20 cellular contexts compared by ENCODE assay signal in genomic region chr13:45258339-45258685, GRCh38. TPM values are rescaled to one million over a fixed set of nuclear protein-coding genes. Genes with fewer than 3 reads are reported as not detected.
DNase-seq lines count a peak whose midpoint lies in the region; ATAC-seq and TF ChIP-seq lines count a peak whose summit lies in the region.
"Had no signal": no experiment of that assay in that cellular context is flagged by ENCODE, and none has a peak within 500 bp of the region (broad histone marks: within the 10 kb centered on the region; RNA-seq: fewer than 3 reads in every experiment).

No MANE protein-coding gene starts in this region.

- H3K27ac Mint-ChIP-seq in MCF 10A (ENCODE audit: low read depth, unreplicated experiment) = no peak overlapping the region
- peak overlapping the region in 2 of 9 donors; percentile 21 to 54 for H3K27ac Mint-ChIP-seq in naive thymus-derived CD4-positive, alpha-beta T cell
- peak overlapping the region in 1 of 10 donors; percentile 12 for H3K27ac Mint-ChIP-seq in naive thymus-derived CD8-positive, alpha-beta T cell
- H3K27ac Mint-ChIP-seq: activated CD8-positive, alpha-beta memory T cell treated with anti-CD3 and anti-CD28 coated beads, Interleukin-2, amount 10 ng/mL, durations not matched to agents 7 days and 5 days; stimulated activated memory B cell treated with anti-CD40 and anti-IgM and Interleukin-4, amounts not matched to agents 10 μg/mL and 1 μg/mL and 100 μg/mL, for 72 hours had no signal

- H3K4me1 ChIP-seq in mammary epithelial cell (ENCODE audit: insufficient read depth, low read length) = peaks cover 21% of the 10 kb centered on the region
- peaks cover 2 to 8% (median 6%) of the 10 kb centered on the region in 4 donors for H3K4me1 ChIP-seq in liver (ENCODE audit: control insufficient read depth in 4 of 4, insufficient read depth in 4 of 4, low read length in 3 of 4)
- no peaks in the 10 kb centered on the region for H3K4me1 ChIP-seq in naive thymus-derived CD4-positive, alpha-beta T cell (ENCODE audit: control insufficient read depth in 2 of 2, insufficient read depth in 2 of 2, low read length in 2 of 2)
- H3K4me1 ChIP-seq: parathyroid adenoma had no signal

- no peak overlapping the region for H3K4me3 Mint-ChIP-seq in MCF 10A (ENCODE audit: unreplicated experiment)
- H3K4me3 Mint-ChIP-seq in naive thymus-derived CD4-positive, alpha-beta T cell = no peak overlapping the region
- no peak overlapping the region for H3K4me3 Mint-ChIP-seq in naive thymus-derived CD8-positive, alpha-beta T cell
- H3K4me3 Mint-ChIP-seq: activated CD8-positive, alpha-beta memory T cell treated with anti-CD3 and anti-CD28 coated beads, Interleukin-2, amount 10 ng/mL, durations not matched to agents 7 days and 5 days; CD4-positive, alpha-beta memory T cell; stimulated activated memory B cell treated with anti-CD40 and anti-IgM and Interleukin-4, amounts not matched to agents 10 μg/mL and 1 μg/mL and 100 μg/mL, for 72 hours had no signal

- BruUV-seq in MCF 10A (replicated peaks; lab: Mats Ljungman, UMichigan) (no TSS peak), mammary epithelial cell (replicated peaks; lab: Mats Ljungman, UMichigan) (no TSS peak)

- peaks cover 20% of the 10 kb centered on the region for H3K79me2 ChIP-seq in mammary epithelial cell (ENCODE audit: insufficient read depth, low read length)
- H3K79me2 ChIP-seq: hepatocyte, parathyroid adenoma had no signal

- H3K9ac ChIP-seq in mammary epithelial cell (ENCODE audit: insufficient read depth, low read length) (no peak overlapping the region), liver (ENCODE audit: low read depth in 1 of 2, low read length in 2 of 2) (no peak overlapping the region)
- H3K9ac ChIP-seq: parathyroid adenoma had no signal

- peaks cover 13% of the 10 kb centered on the region for H3K36me3 ChIP-seq in mammary epithelial cell (ENCODE audit: insufficient read depth, low read length)
- H3K36me3 ChIP-seq in liver (ENCODE audit: control insufficient read depth in 4 of 4, insufficient read depth in 3 of 4, low read depth in 1 of 4, low read length in 3 of 4) = peaks cover 0 to 2% (median 0%) of the 10 kb centered on the region in 4 donors
- peaks cover 0 to 6% (median 0%) of the 10 kb centered on the region in 3 experiments for H3K36me3 ChIP-seq in naive thymus-derived CD4-positive, alpha-beta T cell (ENCODE audit: control insufficient read depth in 2 of 3, insufficient read depth in 3 of 3, low read length in 3 of 3)
- H3K36me3 ChIP-seq: brain microvascular endothelial cell had no signal

- dilution Hi-C loops in mammary epithelial cell (cut with HindIII; ENCODE audit: low sequenced_read_pairs) = no loop called here

- TF ChIP-seq CTCF in MCF 10A (IDR thresholded peaks at IDR 0.05; ENCODE audit: unreplicated experiment) (no peak), mammary epithelial cell (conservative IDR thresholded peaks at IDR 0.05 in 1 of 2, IDR thresholded peaks at IDR 0.05 in 1 of 2; ENCODE audit: extremely low read depth in 1 of 2, insufficient read depth in 1 of 2, low read depth in 1 of 2, low read length in 2 of 2) (no peak), liver (IDR thresholded peaks at IDR 0.05; ENCODE audit: low read depth, low read length, missing input control) (no peak)

- peak; percentile 54 for DNase-seq in MCF 10A (ENCODE audit: unreplicated experiment)
- DNase-seq in mammary epithelial cell = no peak
- DNase-seq in astrocyte of the hippocampus (ENCODE audit: low read depth, low spot score) = peak; percentile 61
- DNase-seq in activated CD4-positive, alpha-beta T cell treated with anti-CD3 and anti-CD28 coated beads, Interleukin-2, amount 50 U/mL, for 1 hour = no peak
- DNase-seq in naive thymus-derived CD4-positive, alpha-beta T cell = no peak
- no peak for DNase-seq in stimulated activated CD4-positive, alpha-beta T cell treated with anti-CD3 and anti-CD28 coated beads, Interleukin-4, amount 100 ng/mL, for 24 hours
- no peak for DNase-seq in naive thymus-derived CD8-positive, alpha-beta T cell
- DNase-seq: activated CD8-positive, alpha-beta memory T cell treated with anti-CD3 and anti-CD28 coated beads, Interleukin-2, amount 10 ng/mL, durations not matched to agents 7 days and 5 days; activated gamma-delta T cell treated with Interleukin-2 at 50 U/mL for 16 hours; brain microvascular endothelial cell; NCI-H1930; NCI-H69 had no signal

- in situ Hi-C loops in mammary epithelial cell (cut with MboI; ENCODE audit: low sequenced_read_pairs in 2 of 2) = no loop called here

- H3K9me3 ChIP-seq in mammary epithelial cell (replicated peaks; ENCODE audit: insufficient read depth, low read length) (no peaks in the 10 kb centered on the region), liver (ENCODE audit: control insufficient read depth in 4 of 4, low read length in 3 of 4) (no peaks in the 10 kb centered on the region)
- H3K9me3 ChIP-seq in naive thymus-derived CD4-positive, alpha-beta T cell (ENCODE audit: control insufficient read depth in 2 of 3, low read length in 3 of 3) = no peaks in the 10 kb centered on the region
- H3K9me3 ChIP-seq: esophagus muscularis mucosa, tibial nerve had no signal

- ATAC-seq in naive thymus-derived CD4-positive, alpha-beta T cell = no peak
- no peak for ATAC-seq in naive thymus-derived CD8-positive, alpha-beta T cell
- ATAC-seq: activated CD8-positive, alpha-beta memory T cell treated with anti-CD3 and anti-CD28 coated beads, Interleukin-2, amount 10 ng/mL, durations not matched to agents 7 days and 5 days; stimulated activated memory B cell treated with anti-CD40 and anti-IgM and Interleukin-4, amounts not matched to agents 10 μg/mL and 1 μg/mL and 100 μg/mL, for 72 hours had no signal

- H3K27me3 ChIP-seq in mammary epithelial cell (ENCODE audit: insufficient read depth, low read length) (no peaks in the 10 kb centered on the region), liver (ENCODE audit: control insufficient read depth in 4 of 4, insufficient read depth in 4 of 4, low read length in 3 of 4) (no peaks in the 10 kb centered on the region)
- H3K27me3 ChIP-seq in naive thymus-derived CD4-positive, alpha-beta T cell (ENCODE audit: control insufficient read depth in 2 of 2, insufficient read depth in 2 of 2, low read length in 2 of 2) = no peaks in the 10 kb centered on the region
- H3K27me3 ChIP-seq: brain microvascular endothelial cell, esophagus muscularis mucosa, hepatocyte, tibial nerve had no signal

- no peaks in the 10 kb centered on the region for H4K20me1 ChIP-seq in mammary epithelial cell (ENCODE audit: insufficient read depth, low read length)

- intact Hi-C loops in MCF 10A (cut with micrococcal nuclease) (no loop called here), mammary epithelial cell (cut with micrococcal nuclease) (no loop called here)
- intact Hi-C loops in naive thymus-derived CD4-positive, alpha-beta T cell (cut with micrococcal nuclease) = no loop called here

- H3K4me1 Mint-ChIP-seq in MCF 10A (ENCODE audit: insufficient read depth, unreplicated experiment) = peaks cover 22% of the 10 kb centered on the region
- H3K4me1 Mint-ChIP-seq in naive thymus-derived CD4-positive, alpha-beta T cell = peaks cover 0 to 12% (median 0%) of the 10 kb centered on the region in 7 donors
- H3K4me1 Mint-ChIP-seq in naive thymus-derived CD8-positive, alpha-beta T cell = peaks cover 0 to 7% (median 1%) of the 10 kb centered on the region in 4 donors
- H3K4me1 Mint-ChIP-seq: stimulated activated memory B cell treated with anti-CD40 and anti-IgM and Interleukin-4, amounts not matched to agents 10 μg/mL and 1 μg/mL and 100 μg/mL, for 72 hours had no signal

- no peak overlapping the region for H3K4me2 ChIP-seq in mammary epithelial cell (ENCODE audit: insufficient read depth, low read depth, low read length)
- H3K4me2 ChIP-seq: hepatocyte had no signal

- H3K4me3 ChIP-seq in mammary epithelial cell (replicated peaks in 1 of 3; ENCODE audit: insufficient read depth in 1 of 3, low read depth in 2 of 3, low read length in 3 of 3) = no peak overlapping the region
- H3K4me3 ChIP-seq in liver (ENCODE audit: low read depth in 1 of 3, low read length in 3 of 3) = no peak overlapping the region
- H3K4me3 ChIP-seq in naive thymus-derived CD4-positive, alpha-beta T cell (ENCODE audit: low read length) = no peak overlapping the region
- H3K4me3 ChIP-seq: esophagus muscularis mucosa, hepatocyte, tibial nerve had no signal

- H2AFZ ChIP-seq in mammary epithelial cell (ENCODE audit: low read depth, low read length) = no peak overlapping the region
- H2AFZ ChIP-seq: hepatocyte, parathyroid adenoma had no signal

- no peaks in the 10 kb centered on the region for H3K27me3 Mint-ChIP-seq in MCF 10A (ENCODE audit: insufficient read depth, unreplicated experiment)
- no peaks in the 10 kb centered on the region for H3K27me3 Mint-ChIP-seq in naive thymus-derived CD4-positive, alpha-beta T cell
- H3K27me3 Mint-ChIP-seq in naive thymus-derived CD8-positive, alpha-beta T cell = no peaks in the 10 kb centered on the region
- H3K27me3 Mint-ChIP-seq: activated CD8-positive, alpha-beta memory T cell treated with anti-CD3 and anti-CD28 coated beads, Interleukin-2, amount 10 ng/mL, durations not matched to agents 7 days and 5 days; CD4-positive, alpha-beta memory T cell; stimulated activated memory B cell treated with anti-CD40 and anti-IgM and Interleukin-4, amounts not matched to agents 10 μg/mL and 1 μg/mL and 100 μg/mL, for 72 hours had no signal

- TF ChIP-seq RAD21 in liver (IDR thresholded peaks at IDR 0.05) = no peak

- no peaks in the 10 kb centered on the region for H3K9me3 Mint-ChIP-seq in MCF 10A (ENCODE audit: unreplicated experiment)
- H3K9me3 Mint-ChIP-seq in naive thymus-derived CD4-positive, alpha-beta T cell = no peaks in the 10 kb centered on the region
- H3K9me3 Mint-ChIP-seq in naive thymus-derived CD8-positive, alpha-beta T cell = no peaks in the 10 kb centered on the region
- H3K9me3 Mint-ChIP-seq: CD4-positive, alpha-beta memory T cell; stimulated activated memory B cell treated with anti-CD40 and anti-IgM and Interleukin-4, amounts not matched to agents 10 μg/mL and 1 μg/mL and 100 μg/mL, for 72 hours had no signal

- CTCF ChIA-PET in MCF 10A (lab: Yijun Ruan, JAX) = interaction anchor here (0.9 to 2.6 kb wide), 3 partner anchors 12 to 23 kb away, joined by 3 to 8 read pairs (median 7); no protein-coding TSS in a partner anchor
- CTCF ChIA-PET in mammary epithelial cell (lab: Charles Lee; ENCODE audit: low non-redundant PET) = no interaction called here
- CTCF ChIA-PET in naive thymus-derived CD4-positive, alpha-beta T cell (lab: Charles Lee) = interaction anchor here (0.6 kb wide), 1 partner anchor 503 kb away, joined by 5 read pairs; no protein-coding TSS in a partner anchor

- H3K27ac ChIP-seq in mammary epithelial cell (ENCODE audit: insufficient read depth, low read depth, low read length) (no peak overlapping the region), liver (ENCODE audit: low read depth in 1 of 2, low read length in 2 of 2) (no peak overlapping the region)
- no peak overlapping the region for H3K27ac ChIP-seq in naive thymus-derived CD4-positive, alpha-beta T cell (ENCODE audit: low read depth, low read length)
- H3K27ac ChIP-seq: brain microvascular endothelial cell, esophagus muscularis mucosa, hepatocyte, parathyroid adenoma, tibial nerve had no signal

- POLR2A ChIA-PET in MCF 10A (lab: Yijun Ruan, JAX) = interaction anchor here (0.6 to 3.7 kb wide), 8 partner anchors 16 to 1151 kb away, joined by 3 to 26 read pairs (median 6); partner anchors contain the start of gene GTF2F2
- POLR2A ChIA-PET in naive thymus-derived CD4-positive, alpha-beta T cell (lab: Charles Lee) = no interaction called here
- POLR2A ChIA-PET in naive thymus-derived CD8-positive, alpha-beta T cell (lab: Charles Lee) = no interaction called here

- H3K36me3 Mint-ChIP-seq in MCF 10A (ENCODE audit: insufficient read depth, unreplicated experiment) = peaks cover 15% of the 10 kb centered on the region
- peaks cover 0 to 29% (median 9%) of the 10 kb centered on the region in 5 donors for H3K36me3 Mint-ChIP-seq in naive thymus-derived CD4-positive, alpha-beta T cell
- peaks cover 0 to 35% (median 11%) of the 10 kb centered on the region in 3 donors for H3K36me3 Mint-ChIP-seq in naive thymus-derived CD8-positive, alpha-beta T cell

- WGBS in mammary epithelial cell (ENCODE audit: low coverage, missing lambda C conversion rate) = 42% methylated on average over 3 of the region's 3 CpGs
- 51% methylated on average over 3 of the region's 3 CpGs for WGBS in liver

RNA-seq across cellular contexts. Expression of gene KCTD4, which starts 57.5 kb away (rescaled TPM):
- 0.54 and 0.79 TPM in 2 replicates for total RNA-seq in MCF 10A (2022)
- 1 to 10 TPM in 1 of 2 donors, under 1 TPM in 1; 0.83 to 1.3 TPM for total RNA-seq in mammary epithelial cell
- 1.6 TPM for polyA plus RNA-seq in mammary epithelial cell
- not detected for polyA minus RNA-seq in mammary epithelial cell
- not detected for total RNA-seq in liver
- polyA plus RNA-seq in liver = under 1 TPM in 1 of 2 donors, not detected in 1; 0.19 TPM
- total RNA-seq in naive thymus-derived CD4-positive, alpha-beta T cell = not detected
- polyA plus RNA-seq in naive thymus-derived CD4-positive, alpha-beta T cell = not detected
- not detected for total RNA-seq in naive thymus-derived CD8-positive, alpha-beta T cell
- polyA plus RNA-seq in naive thymus-derived CD8-positive, alpha-beta T cell = under 1 TPM in 1 of 3 donors, not detected in 2; 0.16 TPM
- total RNA-seq: activated CD8-positive, alpha-beta memory T cell treated with anti-CD3 and anti-CD28 coated beads, Interleukin-2, amount 10 ng/mL, durations not matched to agents 7 days and 5 days; CD4-positive, alpha-beta memory T cell; Daoy; esophagus muscularis mucosa had no signal

Comparison
In these comparisons a context has a peak if more than half of its experiments do, and no peak if none do; other contexts are left out.
1. DNase-seq: peak in MCF 10A (single experiment) and astrocyte of the hippocampus (single experiment); none in mammary epithelial cell (single experiment), activated CD4-positive, alpha-beta T cell treated with anti-CD3 and anti-CD28 coated beads, Interleukin-2, amount 50 U/mL, for 1 hour (single experiment), naive thymus-derived CD4-positive, alpha-beta T cell (0 of 9), stimulated activated CD4-positive, alpha-beta T cell treated with anti-CD3 and anti-CD28 coated beads, Interleukin-4, amount 100 ng/mL, for 24 hours (single experiment) and naive thymus-derived CD8-positive, alpha-beta T cell (0 of 10).